ENCODE assay signal across 8 cellular contexts in genomic region chr3:101828289-101828688, GRCh38. TPM values are rescaled to one million over a fixed set of nuclear protein-coding genes. Genes with fewer than 3 reads are reported as not detected.
DNase-seq lines count a peak whose midpoint lies in the region; ATAC-seq and TF ChIP-seq lines count a peak whose summit lies in the region.

No MANE protein-coding gene starts in this region.

- H3K4me1 ChIP-seq in CD4-positive, CD25-positive, alpha-beta regulatory T cell (ENCODE audit: control insufficient read depth, insufficient read depth, low read length, poor library complexity, severe bottlenecking) = peaks cover 37% of the 10 kb centered on the region
- peaks cover 33% of the 10 kb centered on the region for H3K4me1 ChIP-seq in MM.1S (ENCODE audit: low read length)
- peaks cover 5 to 16% of the 10 kb centered on the region in 2 donors for H3K4me1 ChIP-seq in neuronal stem cell (ENCODE audit: control insufficient read depth in 2 of 2, insufficient read depth in 1 of 2, low read depth in 1 of 2, low read length in 2 of 2)

- no peak overlapping the region for H2BK15ac ChIP-seq in neuronal stem cell (ENCODE audit: low read length)

- peak overlapping the region; percentile 94 for H3K27ac ChIP-seq in CD4-positive, CD25-positive, alpha-beta regulatory T cell (ENCODE audit: insufficient read depth, low read length, poor library complexity, severe bottlenecking)
- peak overlapping the region; percentile 83 for H3K27ac ChIP-seq in MM.1S (ENCODE audit: low read length)
- peak overlapping the region in 52 of 59 donors; percentile 10 to 90 (median 76) for H3K27ac ChIP-seq in dorsolateral prefrontal cortex
- no peak overlapping the region for H3K27ac ChIP-seq in neuronal stem cell (replicated peaks; ENCODE audit: low read length)

- H2AFZ ChIP-seq in MM.1S (ENCODE audit: low read length) (no peak overlapping the region), neuronal stem cell (ENCODE audit: low read length) (peak overlapping the region; percentile 97)

- H3K36me3 Mint-ChIP-seq in CD4-positive, CD25-positive, alpha-beta regulatory T cell = peaks cover 7% of the 10 kb centered on the region

- peak overlapping the region; percentile 89 to 98 (median 96) for H3K4me3 Mint-ChIP-seq in CD4-positive, CD25-positive, alpha-beta regulatory T cell

- H4K8ac ChIP-seq in neuronal stem cell (ENCODE audit: low read depth, low read length) = no peak overlapping the region

- peaks cover 4% of the 10 kb centered on the region for H3K36me3 ChIP-seq in CD4-positive, CD25-positive, alpha-beta regulatory T cell (ENCODE audit: control insufficient read depth, insufficient read depth, low read length)
- H3K36me3 ChIP-seq in MM.1S (replicated peaks; ENCODE audit: insufficient read depth, low read length) = no peaks in the 10 kb centered on the region
- H3K36me3 ChIP-seq in neuronal stem cell (replicated peaks in 1 of 2; ENCODE audit: control insufficient read depth in 2 of 2, insufficient read depth in 2 of 2, low read length in 2 of 2) = no peaks in the 10 kb centered on the region

- WGBS in neuronal stem cell (ENCODE audit: extremely low coverage in 2 of 2, insufficient read length in 2 of 2, insufficient replicate concordance in 1 of 2), 2 donors = no CpG with 5 or more reads among the region's 3 CpGs

- TF ChIP-seq CTCF in MM.1S (IDR thresholded peaks at IDR 0.05; ENCODE audit: low read length) (no peak), dorsolateral prefrontal cortex (IDR thresholded peaks at IDR 0.05 in 54 of 56, conservative IDR thresholded peaks at IDR 0.05 in 2 of 56; ENCODE audit: low read depth in 1 of 56, partially characterized antibody in 56 of 56) (no peak)

- H3K9ac ChIP-seq in MM.1S (ENCODE audit: low read length) = peak overlapping the region; percentile 69
- no peak overlapping the region for H3K9ac ChIP-seq in neuronal stem cell (ENCODE audit: low read depth, low read length, poor library complexity)

- no peak for ATAC-seq in CD4-positive, CD25-positive, alpha-beta regulatory T cell (ENCODE audit: low read depth in 2 of 2)
- ATAC-seq in GM18873 (IDR thresholded peaks at IDR 0.05; ENCODE audit: low FRiP score, unreplicated experiment) (no peak), GM21360 (IDR thresholded peaks at IDR 0.05; ENCODE audit: unreplicated experiment) (no peak), GM21737 (IDR thresholded peaks at IDR 0.05; ENCODE audit: unreplicated experiment) (no peak)

- no peak overlapping the region for H4K91ac ChIP-seq in neuronal stem cell (ENCODE audit: low read depth, low read length, poor library complexity)

- H3K4ac ChIP-seq in neuronal stem cell (ENCODE audit: low read length) = no peak overlapping the region

- no peaks in the 10 kb centered on the region for H3K9me3 Mint-ChIP-seq in CD4-positive, CD25-positive, alpha-beta regulatory T cell

- no peak overlapping the region for H2BK120ac ChIP-seq in neuronal stem cell (ENCODE audit: low read depth, low read length)

- H3K23ac ChIP-seq in neuronal stem cell (ENCODE audit: low read depth, low read length, poor library complexity) = no peak overlapping the region

- peak overlapping the region; percentile 92 for H3K4me3 ChIP-seq in CD4-positive, CD25-positive, alpha-beta regulatory T cell (ENCODE audit: low read depth, low read length)
- H3K4me3 ChIP-seq in MM.1S (ENCODE audit: low read length) = peak overlapping the region; percentile 75
- peak overlapping the region in 58 of 59 donors; percentile 30 to 74 (median 54) for H3K4me3 ChIP-seq in dorsolateral prefrontal cortex
- peak overlapping the region in 1 of 2 donors; percentile 53 for H3K4me3 ChIP-seq in neuronal stem cell (ENCODE audit: low read length in 2 of 2)

- peaks cover 41% of the 10 kb centered on the region for H3K79me2 ChIP-seq in MM.1S (ENCODE audit: low read length)

- no peaks in the 10 kb centered on the region for H3K9me2 ChIP-seq in MM.1S (replicated peaks; ENCODE audit: insufficient read depth, low read length)

- peaks cover 4% of the 10 kb centered on the region for H4K20me1 ChIP-seq in MM.1S (ENCODE audit: insufficient read depth, low read length)

- no peak overlapping the region for H2BK5ac ChIP-seq in neuronal stem cell (ENCODE audit: low read length)

- no peak overlapping the region for H2BK12ac ChIP-seq in neuronal stem cell (ENCODE audit: low read length)

- no peak overlapping the region for H2AK5ac ChIP-seq in neuronal stem cell (ENCODE audit: low read depth, low read length)

- H3F3A ChIP-seq in MM.1S (ENCODE audit: insufficient read depth, low read length) = peaks cover 34% of the 10 kb centered on the region

- peak overlapping the region; percentile 89 to 99 (median 98) for H3K27ac Mint-ChIP-seq in CD4-positive, CD25-positive, alpha-beta regulatory T cell

- no peaks in the 10 kb centered on the region for H3K9me3 ChIP-seq in CD4-positive, CD25-positive, alpha-beta regulatory T cell (ENCODE audit: control insufficient read depth in 2 of 2, low read length in 2 of 2)
- H3K9me3 ChIP-seq in MM.1S (replicated peaks; ENCODE audit: insufficient read depth, low read length) (no peaks in the 10 kb centered on the region), neuronal stem cell (replicated peaks in 1 of 2; ENCODE audit: control insufficient read depth in 2 of 2, insufficient read depth in 1 of 2, low read depth in 1 of 2, low read length in 2 of 2) (no peaks in the 10 kb centered on the region)

- peaks cover 38 to 68% (median 49%) of the 10 kb centered on the region in 4 donors for H3K4me1 Mint-ChIP-seq in CD4-positive, CD25-positive, alpha-beta regulatory T cell

- DNase-seq in CD4-positive, CD25-positive, alpha-beta regulatory T cell = no peak
- no peak for DNase-seq in MM.1S
- no peak for DNase-seq in dorsolateral prefrontal cortex
- DNase-seq in neuronal stem cell (ENCODE audit: low spot score) = no peak
- no peak for DNase-seq in foreskin melanocyte

- H3K27me3 ChIP-seq in CD4-positive, CD25-positive, alpha-beta regulatory T cell (ENCODE audit: control insufficient read depth, insufficient read depth, low read length) = no peaks in the 10 kb centered on the region
- H3K27me3 ChIP-seq in MM.1S (replicated peaks; ENCODE audit: insufficient read depth, low read length) (no peaks in the 10 kb centered on the region), dorsolateral prefrontal cortex (no peaks in the 10 kb centered on the region), neuronal stem cell (ENCODE audit: control insufficient read depth in 3 of 3, insufficient read depth in 3 of 3, low read depth in 1 of 3, low read length in 3 of 3) (no peaks in the 10 kb centered on the region)

- intact Hi-C loops in dorsolateral prefrontal cortex (cut with DNase I) = no loop called here

- H3K27me3 Mint-ChIP-seq in CD4-positive, CD25-positive, alpha-beta regulatory T cell = no peaks in the 10 kb centered on the region

- no peak overlapping the region for H3K18ac ChIP-seq in neuronal stem cell (ENCODE audit: low read length)

- H3K4me2 ChIP-seq in MM.1S (ENCODE audit: low read depth, low read length) (peak overlapping the region; percentile 95), neuronal stem cell (ENCODE audit: insufficient read depth, low read length, poor library complexity, severe bottlenecking) (no peak overlapping the region)

- H3K14ac ChIP-seq in neuronal stem cell (ENCODE audit: low read length) = no peak overlapping the region

- H3K79me1 ChIP-seq in neuronal stem cell (ENCODE audit: low read depth, low read length) = no peaks in the 10 kb centered on the region

RNA-seq across cellular contexts. Expression of gene NFKBIZ, which starts 21.0 kb away (rescaled TPM):
- total RNA-seq in CD4-positive, CD25-positive, alpha-beta regulatory T cell = 637 TPM
- 10 to 100 TPM; 15.2 to 28.2 (median 21.6) TPM for polyA plus RNA-seq in CD4-positive, CD25-positive, alpha-beta regulatory T cell
- 10 to 100 TPM in 104 of 120 experiments, 1 to 10 TPM in 16; 4.6 to 36.6 (median 15.2) TPM for total RNA-seq in dorsolateral prefrontal cortex
- 5.5 TPM for polyA plus RNA-seq in neuronal stem cell (2013, experiment 1 of 2)
- polyA plus RNA-seq in neuronal stem cell (2013, experiment 2 of 2) = 6.6 TPM

RNA-seq across cellular contexts. Expression of gene NXPE3, which starts 49.3 kb away (rescaled TPM):
- total RNA-seq in CD4-positive, CD25-positive, alpha-beta regulatory T cell = 37.9 TPM
- 10 to 100 TPM; 38.3 to 43.2 (median 42.4) TPM for polyA plus RNA-seq in CD4-positive, CD25-positive, alpha-beta regulatory T cell
- 100 to 1,000 TPM in 1 of 120 experiments, 10 to 100 TPM in 119; 30.4 to 103 (median 51.4) TPM for total RNA-seq in dorsolateral prefrontal cortex
- polyA plus RNA-seq in neuronal stem cell (2013, experiment 1 of 2) = 11.2 TPM
- polyA plus RNA-seq in neuronal stem cell (2013, experiment 2 of 2) = 11.8 TPM

Comparison
In these comparisons a context has a peak if more than half of its experiments do, and no peak if none do; other contexts are left out.
1. RNA of gene NFKBIZ, which starts 21.0 kb away (total RNA-seq): 637 TPM in CD4-positive, CD25-positive, alpha-beta regulatory T cell (single experiment); 4.6 to 36.6 TPM in dorsolateral prefrontal cortex; every median in the first group is over 10 times any median in the second.